30 cellular contexts compared by ENCODE assay signal in the genomic region with DNA sequence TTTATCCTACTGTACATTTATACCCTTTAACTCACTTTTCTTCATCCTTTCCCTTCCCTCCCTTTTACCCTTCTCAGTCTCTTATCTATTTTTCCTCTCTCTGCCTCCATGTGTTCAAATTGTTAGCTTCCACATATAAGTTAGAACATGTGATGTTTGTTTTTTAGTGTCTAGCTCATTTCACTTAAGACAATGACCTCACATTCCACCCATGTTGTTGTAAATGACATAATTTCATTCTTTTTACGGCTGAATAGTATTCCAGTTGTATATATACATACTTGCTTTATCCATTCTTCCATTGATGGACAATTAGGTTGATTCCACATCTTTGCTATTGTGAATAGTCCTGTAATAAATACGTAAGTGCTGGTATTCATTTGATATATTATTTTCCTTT. TPM values are rescaled to one million over a fixed set of nuclear protein-coding genes. Genes with fewer than 3 reads are reported as not detected.
DNase-seq lines count a peak whose midpoint lies in the region; ATAC-seq, FAIRE-seq and TF ChIP-seq lines count a peak whose summit lies in the region.
"Had no signal": no experiment of that assay in that cellular context is flagged by ENCODE, and none has a peak within 500 bp of the region (broad histone marks: within the 10 kb centered on the region; RNA-seq: fewer than 3 reads in every experiment).

No MANE protein-coding gene starts in this region.

- H3K4me3 ChIP-seq in RWPE2 (ENCODE audit: severe bottlenecking) (no peak overlapping the region), endothelial cell of umbilical vein (replicated peaks in 1 of 3; ENCODE audit: insufficient read depth in 1 of 3, low read depth in 1 of 3, low read length in 3 of 3) (no peak overlapping the region), Caco-2 (ENCODE audit: low read depth, low read length) (no peak overlapping the region)
- H3K4me3 ChIP-seq: A549, BLaER1, GM12878 had no signal

- intact Hi-C loops in Calu3 (cut with micrococcal nuclease; ENCODE audit: unreplicated experiment), result no loop called here
- intact Hi-C loops in endothelial cell of umbilical vein (cut with micrococcal nuclease), result no loop called here
- intact Hi-C loops in Caco-2 (cut with micrococcal nuclease; ENCODE audit: unreplicated experiment), result no loop called here

- DNase-seq in Calu3 (no peak), HFFc6 (no peak), RWPE2 (ENCODE audit: low spot score) (no peak), endothelial cell of umbilical vein (ENCODE audit: low read depth, low spot score) (no peak), NCI-H526 (lab: John Stamatoyannopoulos, UW) (no peak), Caco-2 (no peak)
- DNase-seq: BE2C; C1 segment of cervical spinal cord; CD4-positive, alpha-beta memory T cell; CD4-positive, CD25-positive, alpha-beta regulatory T cell; CD8-positive, alpha-beta memory T cell; COR-L47; DMS 273 treated with DMSO at 0.1 percent for 48 hours; DMS153; DMS53; DMS79; DND-41; EL; GDM1 had no signal

- no peak for TF ChIP-seq CTCF in Calu3 (IDR thresholded peaks at IDR 0.05; ENCODE audit: unreplicated experiment)
- no peak for TF ChIP-seq CTCF in HFFc6 (IDR thresholded peaks at IDR 0.05)
- TF ChIP-seq CTCF in RWPE2 (IDR thresholded peaks at IDR 0.05; ENCODE audit: poor library complexity, severe bottlenecking), result no peak
- TF ChIP-seq CTCF in endothelial cell of umbilical vein (IDR thresholded peaks at IDR 0.05; ENCODE audit: extremely low read depth in 1 of 2, insufficient read depth in 1 of 2, low read depth in 1 of 2, low read length in 2 of 2), result no peak
- no peak for TF ChIP-seq CTCF in Caco-2 (IDR thresholded peaks at IDR 0.05; ENCODE audit: insufficient read depth in 1 of 2, low read depth in 1 of 2, low read length in 1 of 2, severe bottlenecking in 1 of 2, unreplicated experiment in 1 of 2)

- H3K9me3 ChIP-seq in RWPE2 (ENCODE audit: severe bottlenecking) (peaks cover 7% of the 10 kb centered on the region), endothelial cell of umbilical vein (replicated peaks; ENCODE audit: control insufficient read depth, insufficient read depth, low read length) (no peaks in the 10 kb centered on the region), Caco-2 (no peaks in the 10 kb centered on the region)
- H3K9me3 ChIP-seq: BE2C, BLaER1 had no signal

- peak overlapping the region; percentile 29 for H2AFZ ChIP-seq in endothelial cell of umbilical vein (ENCODE audit: low read depth, low read length)

- POLR2A ChIA-PET in endothelial cell of umbilical vein (lab: Charles Lee), result no interaction called here
- POLR2A ChIA-PET in Caco-2 (lab: Charles Lee), result no interaction called here

- H3K4me1 ChIP-seq in RWPE2 (ENCODE audit: insufficient read depth, poor library complexity, severe bottlenecking) (peaks cover 19% of the 10 kb centered on the region), endothelial cell of umbilical vein (ENCODE audit: control insufficient read depth, extremely low read depth, insufficient read depth, low read length) (peaks cover 6% of the 10 kb centered on the region), Caco-2 (no peaks in the 10 kb centered on the region)
- H3K4me1 ChIP-seq: BE2C, BLaER1 had no signal

- H3K27me3 ChIP-seq in RWPE2 (ENCODE audit: insufficient read depth, poor library complexity, severe bottlenecking) (no peaks in the 10 kb centered on the region), endothelial cell of umbilical vein (ENCODE audit: control insufficient read depth in 2 of 2, insufficient read depth in 2 of 2, low read length in 2 of 2) (no peaks in the 10 kb centered on the region), Caco-2 (replicated peaks; ENCODE audit: control insufficient read depth, insufficient read depth, low read length) (no peaks in the 10 kb centered on the region)
- H3K27me3 ChIP-seq: BLaER1 had no signal

- H4K20me1 ChIP-seq in endothelial cell of umbilical vein (replicated peaks; ENCODE audit: control insufficient read depth, extremely low read depth, insufficient read depth, low read length), result no peaks in the 10 kb centered on the region
- H4K20me1 ChIP-seq: BLaER1 had no signal

- TF ChIP-seq POLR2A in endothelial cell of umbilical vein (IDR thresholded peaks at IDR 0.05; ENCODE audit: low read depth, low read length), result no peak

- H3K27ac ChIP-seq in RWPE2 (ENCODE audit: poor library complexity, severe bottlenecking) (peak overlapping the region; percentile 43), endothelial cell of umbilical vein (ENCODE audit: insufficient read depth, low read depth, low read length) (no peak overlapping the region)
- H3K27ac ChIP-seq: 22Rv1, A549, BLaER1 had no signal

- no peak overlapping the region for H3K9ac ChIP-seq in endothelial cell of umbilical vein (replicated peaks; ENCODE audit: extremely low read depth, insufficient read depth, low read length)
- H3K9ac ChIP-seq: BLaER1 had no signal

- H3K36me3 Mint-ChIP-seq in Calu3 (ENCODE audit: insufficient read depth, unreplicated experiment), result no peaks in the 10 kb centered on the region
- peaks cover 19% of the 10 kb centered on the region for H3K36me3 Mint-ChIP-seq in HFFc6 (ENCODE audit: low read depth)
- H3K36me3 Mint-ChIP-seq in Caco-2 (ENCODE audit: insufficient read depth, unreplicated experiment), result no peaks in the 10 kb centered on the region
- H3K36me3 Mint-ChIP-seq: CD14-positive monocyte; CD4-positive, alpha-beta memory T cell; CD4-positive, CD25-positive, alpha-beta regulatory T cell; CD8-positive, alpha-beta memory T cell had no signal

- H3K9me3 Mint-ChIP-seq in Calu3 (ENCODE audit: low read depth, unreplicated experiment) (peaks cover 3% of the 10 kb centered on the region), HFFc6 (peaks cover 16% of the 10 kb centered on the region), Caco-2 (ENCODE audit: unreplicated experiment) (no peaks in the 10 kb centered on the region)

- FAIRE-seq in endothelial cell of umbilical vein (lab: Jason Lieb, UNC), result no peak
- FAIRE-seq: A549, GM12878, GM12892, GM18507 had no signal

- H3K4me3 Mint-ChIP-seq in Calu3 (ENCODE audit: low read depth, unreplicated experiment) (no peak overlapping the region), HFFc6 (peak overlapping the region; percentile 53; the same call in 1 of the 2 replicates), Caco-2 (ENCODE audit: unreplicated experiment) (no peak overlapping the region)
- H3K4me3 Mint-ChIP-seq: CD14-positive monocyte; CD4-positive, alpha-beta memory T cell; CD4-positive, CD25-positive, alpha-beta regulatory T cell; CD8-positive, alpha-beta memory T cell had no signal

- no peak for ATAC-seq in RWPE2 (ENCODE audit: low read depth)
- ATAC-seq in GM18907 (IDR thresholded peaks at IDR 0.05; ENCODE audit: unreplicated experiment), result no peak
- ATAC-seq: A549, GM12878 had no signal

- dilution Hi-C loops in endothelial cell of umbilical vein (cut with MboI; ENCODE audit: extremely low pct_ligation_motif_present, low sequenced_read_pairs), result no loop called here

- H3K4me1 Mint-ChIP-seq in Calu3 (ENCODE audit: low read depth, unreplicated experiment) (peaks cover 31% of the 10 kb centered on the region), HFFc6 (ENCODE audit: low read depth) (peaks cover 51% of the 10 kb centered on the region), Caco-2 (ENCODE audit: low read depth, unreplicated experiment) (peaks cover 7% of the 10 kb centered on the region)
- H3K4me1 Mint-ChIP-seq: CD4-positive, alpha-beta memory T cell; CD4-positive, CD25-positive, alpha-beta regulatory T cell; CD8-positive, alpha-beta memory T cell had no signal

- BruUV-seq in Calu3 (replicated peaks; lab: Mats Ljungman, UMichigan) (no TSS peak), endothelial cell of umbilical vein (replicated peaks; lab: Mats Ljungman, UMichigan) (no TSS peak), Caco-2 (replicated peaks; lab: Mats Ljungman, UMichigan) (no TSS peak)

- CTCF ChIA-PET in Calu3 (lab: Charles Lee), result no interaction called here
- CTCF ChIA-PET in endothelial cell of umbilical vein (lab: Charles Lee), result no interaction called here
- CTCF ChIA-PET in Caco-2 (lab: Charles Lee), result no interaction called here

- no peaks in the 10 kb centered on the region for H3K9me1 ChIP-seq in endothelial cell of umbilical vein (replicated peaks; ENCODE audit: control insufficient read depth, extremely low read depth, insufficient read depth, low read length)

- no peak overlapping the region for H3K4me2 ChIP-seq in endothelial cell of umbilical vein (ENCODE audit: insufficient read depth, low read length)
- H3K4me2 ChIP-seq: A549, BLaER1 had no signal

- H3K27ac Mint-ChIP-seq in Calu3 (ENCODE audit: unreplicated experiment), result peak overlapping the region; percentile 52
- peak overlapping the region; percentile 69 for H3K27ac Mint-ChIP-seq in HFFc6
- no peak overlapping the region for H3K27ac Mint-ChIP-seq in Caco-2 (ENCODE audit: unreplicated experiment)
- H3K27ac Mint-ChIP-seq: CD4-positive, alpha-beta memory T cell; CD4-positive, CD25-positive, alpha-beta regulatory T cell; CD8-positive, alpha-beta memory T cell had no signal

- H3K36me3 ChIP-seq in RWPE2 (ENCODE audit: low read depth), result no peaks in the 10 kb centered on the region
- no peaks in the 10 kb centered on the region for H3K36me3 ChIP-seq in endothelial cell of umbilical vein (ENCODE audit: control insufficient read depth in 2 of 2, extremely low read depth in 1 of 2, insufficient read depth in 2 of 2, low read length in 2 of 2)
- H3K36me3 ChIP-seq in Caco-2 (ENCODE audit: control insufficient read depth, insufficient read depth, low read length), result no peaks in the 10 kb centered on the region
- H3K36me3 ChIP-seq: BE2C, BLaER1 had no signal

- H3K27me3 Mint-ChIP-seq in Calu3 (ENCODE audit: unreplicated experiment) (no peaks in the 10 kb centered on the region), HFFc6 (ENCODE audit: insufficient read depth) (no peaks in the 10 kb centered on the region), Caco-2 (ENCODE audit: insufficient read depth, unreplicated experiment) (no peaks in the 10 kb centered on the region)

- no peaks in the 10 kb centered on the region for H3K79me2 ChIP-seq in endothelial cell of umbilical vein (ENCODE audit: control insufficient read depth, insufficient read depth, low read length)

RNA-seq across cellular contexts. Expression of gene CXCL3, which starts 7.3 kb away (rescaled TPM):
- total RNA-seq in Calu3 (2022), result 80.8 and 153 TPM in 2 replicates
- 1 to 10 TPM in 4 of 6 experiments, under 1 TPM in 2; 0.40 to 2.3 (median 1.4) TPM for total RNA-seq in HFFc6 (2021; fragmentation: NEBNext Ultra II Directional; extraction: Animal tissue kit (Norgen Biotek cat#: 25700))
- 1.3 and 1.4 TPM in 2 replicates for total RNA-seq in endothelial cell of umbilical vein
- 1.1 TPM in 2 replicates for polyA plus RNA-seq in endothelial cell of umbilical vein
- polyA plus RNA-seq in endothelial cell of umbilical vein (2011; cell fraction: cytosol; rRNA removed), result 1.5 and 2.7 TPM in 2 replicates
- polyA plus RNA-seq in endothelial cell of umbilical vein (2011; cell fraction: nucleus; rRNA removed), result 4.0 and 4.1 TPM in 2 replicates
- polyA plus RNA-seq in endothelial cell of umbilical vein (2012), result 1.6 and 2.1 TPM in 2 replicates
- not detected in 2 replicates for polyA minus RNA-seq in endothelial cell of umbilical vein
- polyA minus RNA-seq in endothelial cell of umbilical vein (2011; cell fraction: cytosol; rRNA and poly(A)+ RNA removed), result 8.4 TPM
- 2.0 and 2.7 TPM in 2 replicates for polyA minus RNA-seq in endothelial cell of umbilical vein (2011; cell fraction: nucleus; rRNA and poly(A)+ RNA removed)
- 1.9 and 4.3 TPM in 2 replicates for total RNA-seq in Caco-2 (2022)
- total RNA-seq: A172; CD4-positive, alpha-beta memory T cell; CD4-positive, CD25-positive, alpha-beta regulatory T cell; CD8-positive, alpha-beta memory T cell; G401; GM12878 had no signal
- polyA plus RNA-seq: CD4-positive, alpha-beta memory T cell; CD4-positive, CD25-positive, alpha-beta regulatory T cell; CD8-positive, alpha-beta memory T cell; GM12878 had no signal

RNA-seq across cellular contexts. Expression of gene CXCL5, which starts 47.3 kb away (rescaled TPM):
- total RNA-seq in Calu3 (2022), result 1,110 and 1,906 TPM in 2 replicates
- total RNA-seq in HFFc6 (2021; fragmentation: NEBNext Ultra II Directional; extraction: Animal tissue kit (Norgen Biotek cat#: 25700)), result under 1 TPM in 3 of 6 experiments, not detected in 3; 0.07 to 0.17 (median 0.14) TPM
- 0.21 and 0.33 TPM in 2 replicates for total RNA-seq in endothelial cell of umbilical vein
- polyA plus RNA-seq in endothelial cell of umbilical vein, result 0.25 and 0.40 TPM in 2 replicates
- polyA plus RNA-seq in endothelial cell of umbilical vein (2011; cell fraction: cytosol; rRNA removed), result 0.27 and 0.31 TPM in 2 replicates
- polyA plus RNA-seq in endothelial cell of umbilical vein (2011; cell fraction: nucleus; rRNA removed), result 0.20 and 0.24 TPM in 2 replicates
- 0.38 and 0.54 TPM in 2 replicates for polyA plus RNA-seq in endothelial cell of umbilical vein (2012)
- 0.15 and 0.27 TPM in 2 replicates for polyA minus RNA-seq in endothelial cell of umbilical vein
- not detected for polyA minus RNA-seq in endothelial cell of umbilical vein (2011; cell fraction: cytosol; rRNA and poly(A)+ RNA removed)
- polyA minus RNA-seq in endothelial cell of umbilical vein (2011; cell fraction: nucleus; rRNA and poly(A)+ RNA removed), result 0.14 TPM in 1 of 2 replicates, not detected in the other
- 0.21 TPM in 1 of 2 replicates, not detected in the other for total RNA-seq in Caco-2 (2022)
- total RNA-seq: A172; CD4-positive, alpha-beta memory T cell; CD8-positive, alpha-beta memory T cell; Daoy; G401; GM12878 had no signal
- polyA plus RNA-seq: CD4-positive, alpha-beta memory T cell; CD4-positive, CD25-positive, alpha-beta regulatory T cell; CD8-positive, alpha-beta memory T cell; GM12878 had no signal

RNA-seq across cellular contexts. Expression of gene CXCL2, which starts 53.2 kb away (rescaled TPM):
- total RNA-seq in Calu3 (2022), result 110 and 189 TPM in 2 replicates
- 1 to 10 TPM; 1.1 to 3.2 (median 1.9) TPM for total RNA-seq in HFFc6 (2021; fragmentation: NEBNext Ultra II Directional; extraction: Animal tissue kit (Norgen Biotek cat#: 25700))
- 6.2 and 8.6 TPM in 2 replicates for total RNA-seq in endothelial cell of umbilical vein
- 15.1 and 15.9 TPM in 2 replicates for polyA plus RNA-seq in endothelial cell of umbilical vein
- polyA plus RNA-seq in endothelial cell of umbilical vein (2011; cell fraction: cytosol; rRNA removed), result 15.3 and 24.9 TPM in 2 replicates
- polyA plus RNA-seq in endothelial cell of umbilical vein (2011; cell fraction: nucleus; rRNA removed), result 72.1 and 85.7 TPM in 2 replicates
- polyA plus RNA-seq in endothelial cell of umbilical vein (2012), result 8.9 and 11.1 TPM in 2 replicates
- 4.0 and 4.9 TPM in 2 replicates for polyA minus RNA-seq in endothelial cell of umbilical vein
- polyA minus RNA-seq in endothelial cell of umbilical vein (2011; cell fraction: cytosol; rRNA and poly(A)+ RNA removed), result 68.0 TPM
- polyA minus RNA-seq in endothelial cell of umbilical vein (2011; cell fraction: nucleus; rRNA and poly(A)+ RNA removed), result 36.4 and 70.3 TPM in 2 replicates
- 4.9 and 5.3 TPM in 2 replicates for total RNA-seq in Caco-2 (2022)
- total RNA-seq: A172, G401, GM12878 had no signal
- polyA plus RNA-seq: CD4-positive, alpha-beta memory T cell; CD4-positive, CD25-positive, alpha-beta regulatory T cell; CD8-positive, alpha-beta memory T cell; GM12878 had no signal

RNA-seq across cellular contexts. Expression of gene PPBP, which starts 57.8 kb away (rescaled TPM):
- total RNA-seq in Calu3 (2022) (not detected in 2 replicates), endothelial cell of umbilical vein (not detected in 2 replicates), Caco-2 (2022) (not detected in 2 replicates)
- not detected for total RNA-seq in HFFc6 (2021; fragmentation: NEBNext Ultra II Directional; extraction: Animal tissue kit (Norgen Biotek cat#: 25700))
- not detected in 2 replicates for polyA plus RNA-seq in endothelial cell of umbilical vein
- not detected in 2 replicates for polyA plus RNA-seq in endothelial cell of umbilical vein (2011; cell fraction: cytosol; rRNA removed)
- polyA plus RNA-seq in endothelial cell of umbilical vein (2011; cell fraction: nucleus; rRNA removed), result not detected in 2 replicates
- polyA plus RNA-seq in endothelial cell of umbilical vein (2012), result not detected in 2 replicates
- polyA minus RNA-seq in endothelial cell of umbilical vein, result not detected in 2 replicates
- polyA minus RNA-seq in endothelial cell of umbilical vein (2011; cell fraction: cytosol; rRNA and poly(A)+ RNA removed), result not detected
- not detected in 2 replicates for polyA minus RNA-seq in endothelial cell of umbilical vein (2011; cell fraction: nucleus; rRNA and poly(A)+ RNA removed)
- total RNA-seq: A172; CD4-positive, alpha-beta memory T cell; CD8-positive, alpha-beta memory T cell; Daoy; G401; GM12878 had no signal
- polyA plus RNA-seq: CD8-positive, alpha-beta memory T cell; GM12878 had no signal

Comparison
In these comparisons a context has a peak if more than half of its experiments do, and no peak if none do; other contexts are left out.
1. RNA of gene CXCL3, which starts 7.3 kb away (total RNA-seq): 80.8 to 153 TPM in Calu3; 1.9 to 4.3 TPM in Caco-2, 0.40 to 2.3 TPM in HFFc6 and 1.3 to 1.4 TPM in endothelial cell of umbilical vein; every median in the first group is over 10 times any median in the second.
2. RNA of gene CXCL5, which starts 47.3 kb away (total RNA-seq): 1,110 to 1,906 TPM in Calu3; 0.21 to 0.33 TPM in endothelial cell of umbilical vein, 0.07 to 0.17 TPM in HFFc6 and 0.21 TPM in Caco-2; every median in the first group is over 100 times any median in the second.
3. RNA of gene CXCL2, which starts 53.2 kb away (total RNA-seq): 110 to 189 TPM in Calu3; 6.2 to 8.6 TPM in endothelial cell of umbilical vein, 4.9 to 5.3 TPM in Caco-2 and 1.1 to 3.2 TPM in HFFc6; every median in the first group is over 10 times any median in the second.